Comparison of ENCODE assay signal across 15 cellular contexts in genomic region chr2:168355110-168355509, GRCh38.
DNase-seq lines count a peak whose midpoint lies in the region; ATAC-seq, FAIRE-seq and TF ChIP-seq lines count a peak whose summit lies in the region.
"Had no signal": no experiment of that assay in that cellular context is flagged by ENCODE, and none has a peak within 500 bp of the region (broad histone marks: within the 10 kb centered on the region; RNA-seq: fewer than 3 reads in every experiment).

No MANE protein-coding gene starts in this region.

- intact Hi-C loops in HepG2 (cut with micrococcal nuclease; ENCODE audit: unreplicated experiment), result no loop called here
- intact Hi-C loops in right lobe of liver (cut with DNase I), result no loop called here
- intact Hi-C loops in activated T-helper 1 cell treated with anti-CD3 and anti-CD28 coated beads, Interleukin-12 subunit alpha, Interleukin-12 subunit beta, Interleukin-2, Interleukin-4 antibody, amounts not matched to agents 30 ng/mL and 10 ng/mL and 1 ng/mL, durations not matched to agents 14 hours and 24 hours and 36 hours (cut with micrococcal nuclease), result no loop called here
- intact Hi-C loops in PC-9 (cut with micrococcal nuclease; ENCODE audit: unreplicated experiment), result no loop called here

- TF ChIP-seq POLR2A in HepG2 (IDR thresholded peaks at IDR 0.05; ENCODE audit: insufficient read depth in 1 of 2, low read depth in 2 of 2, low read length in 2 of 2) (no peak), right lobe of liver (IDR thresholded peaks at IDR 0.05) (no peak)

- H2AFZ ChIP-seq in HepG2 (ENCODE audit: low read length) (no peak overlapping the region), PC-9 (no peak overlapping the region)

- POLR2A ChIA-PET in HepG2 (lab: Yijun Ruan, JAX) (no interaction called here), PC-9 (lab: Charles Lee; ENCODE audit: unreplicated experiment) (no interaction called here)

- TF ChIP-seq EP300 in HepG2 (IDR thresholded peaks at IDR 0.05; ENCODE audit: low read depth in 2 of 2, low read length in 2 of 2) (no peak), HepG2 (CRISPR knock-in tag; IDR thresholded peaks at IDR 0.05; ENCODE audit: borderline replicate concordance) (no peak)

- no peaks in the 10 kb centered on the region for H3K9me3 ChIP-seq in HepG2 (ENCODE audit: low read length)
- H3K9me3 ChIP-seq in right lobe of liver, result no peaks in the 10 kb centered on the region
- no peaks in the 10 kb centered on the region for H3K9me3 ChIP-seq in PC-9 (ENCODE audit: insufficient read depth, low read depth)

- H3K36me3 Mint-ChIP-seq in activated T-helper 1 cell treated with anti-CD3 and anti-CD28 coated beads, Interleukin-12 subunit alpha, Interleukin-12 subunit beta, Interleukin-2, Interleukin-4 antibody, amounts not matched to agents 30 ng/mL and 10 ng/mL and 1 ng/mL, durations not matched to agents 14 hours and 24 hours and 36 hours (ENCODE audit: low read depth), result no peaks in the 10 kb centered on the region

- H3K9me2 ChIP-seq in PC-9 (ENCODE audit: insufficient read depth), result no peaks in the 10 kb centered on the region

- BruUV-seq in HepG2 (replicated peaks; lab: Mats Ljungman, UMichigan), result no TSS peak
- no TSS peak for BruUV-seq in PC-9 (replicated peaks; lab: Mats Ljungman, UMichigan)

- H3K27ac ChIP-seq in HepG2 (ENCODE audit: extremely low read length, insufficient read depth, low read length) (no peak overlapping the region), right lobe of liver (no peak overlapping the region), caudate nucleus (ENCODE audit: low read depth, low read length) (peak overlapping the region; percentile 65), PC-9 (no peak overlapping the region)
- H3K27ac ChIP-seq: spleen had no signal

- no peak for FAIRE-seq in HepG2 (lab: Jason Lieb, UNC)
- FAIRE-seq: endometrium, frontal cortex, HTR-8/SVneo had no signal

- TF ChIP-seq RAD21 in HepG2 (CRISPR knock-in tag; IDR thresholded peaks at IDR 0.05), result no peak

- H3K4me1 ChIP-seq in HepG2 (ENCODE audit: insufficient read depth, low read length) (peaks cover 17% of the 10 kb centered on the region), right lobe of liver (peaks cover 0 to 7% (median 0%) of the 10 kb centered on the region in 4 donors), PC-9 (replicated peaks; ENCODE audit: insufficient read depth) (no peaks in the 10 kb centered on the region)
- H3K4me1 ChIP-seq: spleen had no signal

- H4K20me1 ChIP-seq in HepG2 (ENCODE audit: insufficient read depth, low read length), result no peaks in the 10 kb centered on the region
- H4K20me1 ChIP-seq in PC-9 (ENCODE audit: insufficient read depth), result no peaks in the 10 kb centered on the region

- under 1% methylated on average over 2 of the region's 2 CpGs for WGBS in HepG2 (ENCODE audit: low lambda C conversion rate)
- 51% methylated on average over 2 of the region's 2 CpGs for WGBS in right lobe of liver (ENCODE audit: insufficient coverage, low coverage, low lambda C conversion rate, missing lambda C conversion rate)

- no peak overlapping the region for H3K27ac Mint-ChIP-seq in activated T-helper 1 cell treated with anti-CD3 and anti-CD28 coated beads, Interleukin-12 subunit alpha, Interleukin-12 subunit beta, Interleukin-2, Interleukin-4 antibody, amounts not matched to agents 30 ng/mL and 10 ng/mL and 1 ng/mL, durations not matched to agents 14 hours and 24 hours and 36 hours

- CTCF ChIA-PET in HepG2 (lab: Yijun Ruan, JAX; ENCODE audit: low intra/inter-chr PET ratio, low total read pairs), result no interaction called here
- CTCF ChIA-PET in PC-9 (lab: Charles Lee), result no interaction called here

- in situ Hi-C loops in HepG2 (cut with HindIII; ENCODE audit: extremely low pct_ligation_motif_present, low pct_unique_long_range_greater_than_20kb), result no loop called here

- no peak overlapping the region for H3K4me2 ChIP-seq in HepG2 (ENCODE audit: low read depth, low read length)
- H3K4me2 ChIP-seq in PC-9, result no peak overlapping the region

- H3K9me3 Mint-ChIP-seq in activated T-helper 1 cell treated with anti-CD3 and anti-CD28 coated beads, Interleukin-12 subunit alpha, Interleukin-12 subunit beta, Interleukin-2, Interleukin-4 antibody, amounts not matched to agents 30 ng/mL and 10 ng/mL and 1 ng/mL, durations not matched to agents 14 hours and 24 hours and 36 hours, result peaks cover 10% of the 10 kb centered on the region

- H3K27me3 ChIP-seq in HepG2 (ENCODE audit: control insufficient read depth in 1 of 2, insufficient read depth in 2 of 2, low read length in 2 of 2) (0 out of 5 replicates have a peak, but pooled peaks cover 0 to 5% of the 10 kb centered on the region in 2 experiments), right lobe of liver (no peaks in the 10 kb centered on the region), PC-9 (ENCODE audit: insufficient read depth, low read depth) (no peaks in the 10 kb centered on the region)
- H3K27me3 ChIP-seq: spleen had no signal

- H3K4me3 ChIP-seq in HepG2 (replicated peaks in 1 of 3; ENCODE audit: insufficient read depth in 1 of 3, low read depth in 2 of 3, low read length in 3 of 3) (no peak overlapping the region), right lobe of liver (no peak overlapping the region), PC-9 (no peak overlapping the region)
- H3K4me3 ChIP-seq: spleen had no signal

- H3K79me2 ChIP-seq in HepG2 (ENCODE audit: insufficient read depth, low read length), result no peaks in the 10 kb centered on the region
- H3K79me2 ChIP-seq in PC-9 (ENCODE audit: low read depth), result no peaks in the 10 kb centered on the region

- no peak overlapping the region for H3K9ac ChIP-seq in HepG2 (ENCODE audit: insufficient read depth, low read depth, low read length)

- H3K36me3 ChIP-seq in HepG2 (replicated peaks in 1 of 2; ENCODE audit: control insufficient read depth in 1 of 2, insufficient read depth in 2 of 2, low read length in 2 of 2) (no peaks in the 10 kb centered on the region), right lobe of liver (no peaks in the 10 kb centered on the region), PC-9 (ENCODE audit: low read depth) (no peaks in the 10 kb centered on the region)
- H3K36me3 ChIP-seq: spleen had no signal

- DNase-seq in HepG2 (ENCODE audit: low spot score), result no peak
- DNase-seq in right lobe of liver, result no peak
- peak; percentile 20 for DNase-seq in NCI-H2196 (lab: John Stamatoyannopoulos, UW; ENCODE audit: unreplicated experiment)
- DNase-seq in caudate nucleus (lab: John Stamatoyannopoulos, UW), result peak in 2 of 61 donors; percentile 48 to 50
- DNase-seq in activated T-helper 1 cell treated with anti-CD3 and anti-CD28 coated beads, Interleukin-12 subunit alpha, Interleukin-12 subunit beta, Interleukin-2, Interleukin-4 antibody, amounts not matched to agents 30 ng/mL and 10 ng/mL and 1 ng/mL, durations not matched to agents 14 hours and 24 hours and 36 hours (ENCODE audit: low spot score), result no peak
- no peak for DNase-seq in PC-9
- no peak for DNase-seq in activated CD4-positive, alpha-beta T cell treated with anti-CD3 and anti-CD28 coated beads for 48 hours
- DNase-seq in stimulated activated CD4-positive, alpha-beta T cell treated with anti-CD3 and anti-CD28 coated beads, Interleukin-1b, Interleukin-23, amount 100 ng/mL, for 48 hours, result no peak
- DNase-seq: ACHN; activated CD8-positive, alpha-beta memory T cell treated with anti-CD3 and anti-CD28 coated beads for 24 hours; spleen had no signal

- ATAC-seq in HepG2, result peak; percentile 24; the same call in 1 of the 3 replicates
- ATAC-seq in right lobe of liver, result no peak
- ATAC-seq: SK-N-SH treated with all-trans-retinoic acid at 6 μM for 48 hours had no signal

- no peaks in the 10 kb centered on the region for H3F3A ChIP-seq in PC-9 (ENCODE audit: insufficient read depth, low read depth)

- peaks cover 7% of the 10 kb centered on the region for H3K27me3 Mint-ChIP-seq in activated T-helper 1 cell treated with anti-CD3 and anti-CD28 coated beads, Interleukin-12 subunit alpha, Interleukin-12 subunit beta, Interleukin-2, Interleukin-4 antibody, amounts not matched to agents 30 ng/mL and 10 ng/mL and 1 ng/mL, durations not matched to agents 14 hours and 24 hours and 36 hours (ENCODE audit: insufficient read depth)

- peaks cover 32% of the 10 kb centered on the region for H3K4me1 Mint-ChIP-seq in activated T-helper 1 cell treated with anti-CD3 and anti-CD28 coated beads, Interleukin-12 subunit alpha, Interleukin-12 subunit beta, Interleukin-2, Interleukin-4 antibody, amounts not matched to agents 30 ng/mL and 10 ng/mL and 1 ng/mL, durations not matched to agents 14 hours and 24 hours and 36 hours (ENCODE audit: low read depth)

- no peak for TF ChIP-seq CTCF in HepG2 (CRISPR knock-in tag; IDR thresholded peaks at IDR 0.05)
- no peak for TF ChIP-seq CTCF in right lobe of liver (IDR thresholded peaks at IDR 0.05)
- TF ChIP-seq CTCF in PC-9 (conservative IDR thresholded peaks at IDR 0.05), result no peak

- H3K4me3 Mint-ChIP-seq in activated T-helper 1 cell treated with anti-CD3 and anti-CD28 coated beads, Interleukin-12 subunit alpha, Interleukin-12 subunit beta, Interleukin-2, Interleukin-4 antibody, amounts not matched to agents 30 ng/mL and 10 ng/mL and 1 ng/mL, durations not matched to agents 14 hours and 24 hours and 36 hours, result no peak overlapping the region

TF ChIP-seq in HepG2, 621 proteins besides CTCF, POLR2A, EP300 and RAD21 (continues in another document):
- TF ChIP-seq PRDM15 (CRISPR knock-in tag; IDR thresholded peaks at IDR 0.05) (peak; percentile 92), RNF2 (conservative IDR thresholded peaks at IDR 0.05; ENCODE audit: low read depth) (no peak)
